Comparison of ENCODE assay signal across 1 cellular context in genomic region chr20:16729565-16730460, GRCh38.
TF ChIP-seq lines count a peak whose summit lies in the region.

Gene SNRPB2 (plus strand): TSS chr20:16730026. CDS start chr20:16731703, 1,677 bp downstream.

TF ChIP-seq in HepG2, 621 proteins besides CTCF, POLR2A, EP300 and RAD21 (continued from another document and continues in another):
- peak; percentile 68 for TF ChIP-seq CSRNP1 (CRISPR knock-in tag; IDR thresholded peaks at IDR 0.05)
- TF ChIP-seq DRAP1 (CRISPR knock-in tag; IDR thresholded peaks at IDR 0.05): peak; percentile 67; the same call in 1 of the 2 replicates
- TF ChIP-seq ZIK1 (CRISPR knock-in tag; IDR thresholded peaks at IDR 0.05; ENCODE audit: borderline replicate concordance, low read depth): peak; percentile 90; the same call in 1 of the 2 replicates
- no peak for TF ChIP-seq ZNF503 (CRISPR knock-in tag; IDR thresholded peaks at IDR 0.05)
- TF ChIP-seq ZNF577 (CRISPR knock-in tag; IDR thresholded peaks at IDR 0.05; ENCODE audit: borderline replicate concordance, low read depth): 0 out of 2 replicates have a peak, but pooled peaks have one; percentile 95
- no peak for TF ChIP-seq NFRKB (IDR thresholded peaks at IDR 0.05)
- TF ChIP-seq NR1H2 (CRISPR knock-in tag; IDR thresholded peaks at IDR 0.05; ENCODE audit: borderline replicate concordance, low read depth): peak; percentile 86; the same call in 1 of the 2 replicates
- peak; percentile 83 for TF ChIP-seq SIX4 (CRISPR knock-in tag; IDR thresholded peaks at IDR 0.05)
- peak; percentile 57; the same call in 1 of the 2 replicates for TF ChIP-seq MTF1 (CRISPR knock-in tag; IDR thresholded peaks at IDR 0.05)
- peak; percentile 86 for TF ChIP-seq GATAD2A (CRISPR knock-in tag; IDR thresholded peaks at IDR 0.05)
- peak; percentile 70; the same call in 1 of the 2 replicates for TF ChIP-seq BRF2 (CRISPR knock-in tag; IDR thresholded peaks at IDR 0.05)
- no peak for TF ChIP-seq TCF7L2 (IDR thresholded peaks at IDR 0.05; ENCODE audit: low read depth, low read length)
- TF ChIP-seq, protein P1, sequence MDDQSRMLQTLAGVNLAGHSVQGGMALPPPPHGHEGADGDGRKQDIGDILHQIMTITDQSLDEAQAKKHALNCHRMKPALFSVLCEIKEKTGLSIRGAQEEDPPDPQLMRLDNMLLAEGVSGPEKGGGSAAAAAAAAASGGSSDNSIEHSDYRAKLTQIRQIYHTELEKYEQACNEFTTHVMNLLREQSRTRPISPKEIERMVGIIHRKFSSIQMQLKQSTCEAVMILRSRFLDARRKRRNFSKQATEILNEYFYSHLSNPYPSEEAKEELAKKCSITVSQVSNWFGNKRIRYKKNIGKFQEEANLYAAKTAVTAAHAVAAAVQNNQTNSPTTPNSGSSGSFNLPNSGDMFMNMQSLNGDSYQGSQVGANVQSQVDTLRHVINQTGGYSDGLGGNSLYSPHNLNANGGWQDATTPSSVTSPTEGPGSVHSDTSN (CRISPR knock-in tag; IDR thresholded peaks at IDR 0.05; ENCODE audit: borderline replicate concordance): no peak
- TF ChIP-seq, protein P2, sequence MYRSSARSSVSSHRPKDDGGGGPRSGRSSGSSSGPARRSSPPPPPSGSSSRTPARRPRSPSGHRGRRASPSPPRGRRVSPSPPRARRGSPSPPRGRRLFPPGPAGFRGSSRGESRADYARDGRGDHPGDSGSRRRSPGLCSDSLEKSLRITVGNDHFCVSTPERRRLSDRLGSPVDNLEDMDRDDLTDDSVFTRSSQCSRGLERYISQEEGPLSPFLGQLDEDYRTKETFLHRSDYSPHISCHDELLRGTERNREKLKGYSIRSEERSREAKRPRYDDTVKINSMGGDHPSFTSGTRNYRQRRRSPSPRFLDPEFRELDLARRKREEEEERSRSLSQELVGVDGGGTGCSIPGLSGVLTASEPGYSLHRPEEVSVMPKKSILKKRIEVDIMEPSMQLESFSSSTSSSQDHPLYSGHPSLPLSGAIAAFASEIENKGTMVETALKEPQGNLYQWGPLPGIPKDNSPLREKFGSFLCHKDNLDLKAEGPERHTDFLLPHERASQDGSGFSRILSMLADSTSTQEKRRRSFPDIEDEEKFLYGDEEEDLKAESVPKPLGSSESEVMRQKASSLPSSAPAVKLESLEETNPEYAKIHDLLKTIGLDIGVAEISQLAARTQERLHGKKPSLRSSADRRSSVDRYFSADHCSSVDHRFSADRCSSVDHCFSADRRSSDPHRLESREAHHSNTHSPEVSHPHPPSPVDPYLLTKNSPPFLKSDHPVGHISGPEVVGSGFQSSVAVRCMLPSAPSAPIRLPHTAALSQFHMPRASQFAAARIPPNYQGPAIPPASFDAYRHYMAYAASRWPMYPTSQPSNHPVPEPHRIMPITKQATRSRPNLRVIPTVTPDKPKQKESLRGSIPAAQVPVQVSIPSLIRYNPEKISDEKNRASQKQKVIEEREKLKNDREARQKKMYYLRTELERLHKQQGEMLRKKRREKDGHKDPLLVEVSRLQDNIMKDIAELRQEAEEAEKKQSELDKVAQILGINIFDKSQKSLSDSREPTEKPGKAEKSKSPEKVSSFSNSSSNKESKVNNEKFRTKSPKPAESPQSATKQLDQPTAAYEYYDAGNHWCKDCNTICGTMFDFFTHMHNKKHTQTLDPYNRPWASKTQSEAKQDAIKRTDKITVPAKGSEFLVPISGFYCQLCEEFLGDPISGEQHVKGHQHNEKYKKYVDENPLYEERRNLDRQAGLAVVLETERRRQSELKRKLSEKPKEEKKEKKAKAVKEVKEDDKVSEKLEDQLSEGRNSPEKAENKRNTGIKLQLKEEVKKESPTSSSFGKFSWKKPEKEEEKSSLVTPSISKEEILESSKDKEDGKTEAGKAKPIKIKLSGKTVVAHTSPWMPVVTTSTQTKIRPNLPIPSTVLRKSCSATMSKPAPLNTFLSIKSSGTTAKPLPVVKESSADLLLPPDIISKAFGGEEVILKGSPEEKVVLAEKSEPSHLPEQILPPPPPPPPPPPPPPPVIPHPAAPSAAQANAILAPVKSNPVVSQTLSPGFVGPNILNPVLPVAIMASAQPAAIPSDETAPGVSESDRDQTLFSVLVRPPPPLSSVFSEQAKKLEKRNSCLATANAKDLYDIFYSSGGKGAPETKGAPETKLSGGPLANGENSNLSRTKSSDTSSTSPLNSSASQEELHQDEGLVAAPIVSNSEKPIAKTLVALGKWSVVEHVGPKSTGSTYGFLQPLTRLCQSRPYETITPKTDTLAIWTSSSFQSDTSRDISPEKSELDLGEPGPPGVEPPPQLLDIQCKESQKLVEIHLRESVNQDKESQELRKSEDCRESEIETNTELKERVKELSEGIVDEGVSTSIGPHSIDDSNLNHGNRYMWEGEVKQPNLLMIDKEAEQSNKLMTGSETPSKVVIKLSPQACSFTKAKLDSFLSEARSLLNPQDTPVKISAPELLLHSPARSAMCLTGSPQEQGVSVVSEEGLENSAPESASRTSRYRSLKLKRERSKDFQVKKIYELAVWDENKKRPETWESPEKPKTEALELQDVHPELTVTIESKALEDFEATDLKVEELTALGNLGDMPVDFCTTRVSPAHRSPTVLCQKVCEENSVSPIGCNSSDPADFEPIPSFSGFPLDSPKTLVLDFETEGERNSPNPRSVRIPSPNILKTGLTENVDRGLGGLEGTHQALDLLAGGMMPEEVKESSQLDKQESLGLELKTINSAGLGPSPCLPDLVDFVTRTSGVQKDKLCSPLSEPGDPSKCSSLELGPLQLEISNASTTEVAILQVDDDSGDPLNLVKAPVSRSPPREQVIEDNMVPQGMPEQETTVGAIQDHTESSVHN (CRISPR knock-in tag; IDR thresholded peaks at IDR 0.05): no peak; the same call in 1 of the 2 replicates
- peak; percentile 95 for TF ChIP-seq HMGXB3 (CRISPR knock-in tag; IDR thresholded peaks at IDR 0.05; ENCODE audit: borderline replicate concordance)
- TF ChIP-seq TRIM24 (CRISPR knock-in tag; IDR thresholded peaks at IDR 0.05): no peak
- peak; percentile 97 for TF ChIP-seq SRSF1 (optimal IDR thresholded peaks at IDR 0.05; ENCODE audit: low read depth, low read length)
- TF ChIP-seq FLYWCH1 (CRISPR knock-in tag; IDR thresholded peaks at IDR 0.05): peak; percentile 88; the same call in 1 of the 2 replicates
- no peak for TF ChIP-seq ATF7 (IDR thresholded peaks at IDR 0.05)
- peak; percentile 74; the same call in 1 of the 2 replicates for TF ChIP-seq ATF7 (CRISPR knock-in tag; IDR thresholded peaks at IDR 0.05)
- TF ChIP-seq POLR2AphosphoS2 (IDR thresholded peaks at IDR 0.05; ENCODE audit: low read depth, low read length): peak; percentile 100
- peak; percentile 71; the same call in 1 of the 2 replicates for TF ChIP-seq MEIS2 (CRISPR knock-in tag; IDR thresholded peaks at IDR 0.05)
- TF ChIP-seq HIVEP1 (CRISPR knock-in tag; IDR thresholded peaks at IDR 0.05): peak; percentile 71; the same call in 1 of the 2 replicates
- TF ChIP-seq ZNF562 (CRISPR knock-in tag; IDR thresholded peaks at IDR 0.05; ENCODE audit: borderline replicate concordance): no peak
- TF ChIP-seq SETDB1 (CRISPR knock-in tag; IDR thresholded peaks at IDR 0.05; ENCODE audit: borderline replicate concordance): peak; percentile 100
- TF ChIP-seq ZNF652 (CRISPR knock-in tag; IDR thresholded peaks at IDR 0.05; ENCODE audit: borderline replicate concordance, low read depth): peak; percentile 63
- peak; percentile 15; the same call in 1 of the 2 replicates for TF ChIP-seq NFATC3 (CRISPR knock-in tag; IDR thresholded peaks at IDR 0.05)
- no peak for TF ChIP-seq STAG1 (CRISPR knock-in tag; IDR thresholded peaks at IDR 0.05)
- TF ChIP-seq ZNF552 (CRISPR knock-in tag; IDR thresholded peaks at IDR 0.05; ENCODE audit: borderline replicate concordance): peak; percentile 97
- TF ChIP-seq KAT8 (CRISPR knock-in tag; IDR thresholded peaks at IDR 0.05): peak; percentile 100
- TF ChIP-seq NFYC (CRISPR knock-in tag; IDR thresholded peaks at IDR 0.05): peak; percentile 54
- peak; percentile 95 for TF ChIP-seq TOE1 (CRISPR knock-in tag; IDR thresholded peaks at IDR 0.05)
- TF ChIP-seq ZNF512B (CRISPR knock-in tag; IDR thresholded peaks at IDR 0.05; ENCODE audit: borderline replicate concordance): peak; percentile 87; the same call in 1 of the 2 replicates
- TF ChIP-seq MTERF4 (CRISPR knock-in tag; IDR thresholded peaks at IDR 0.05): no peak; the same call in 1 of the 2 replicates
